ENCODE assay signal across 15 cellular contexts in genomic region chr11:126886636-126887035, GRCh38.
DNase-seq lines count a peak whose midpoint lies in the region; TF ChIP-seq lines count a peak whose summit lies in the region.
"Had no signal": no experiment of that assay in that cellular context is flagged by ENCODE, and none has a peak within 500 bp of the region (broad histone marks: within the 10 kb centered on the region; RNA-seq: fewer than 3 reads in every experiment).

No MANE protein-coding gene starts in this region.

- no peak overlapping the region for H3K4me3 ChIP-seq in adipocyte (ENCODE audit: low read length)
- H3K4me3 ChIP-seq: BLaER1 treated with 17β-estradiol and CSF1 and Interleukin-3, amounts not matched to agents 10 nM and 100 nM had no signal

- POLR2A ChIA-PET in HEK293T (lab: Yijun Ruan, JAX) = no interaction called here

- peaks cover 5% of the 10 kb centered on the region for H3K4me1 ChIP-seq in adipocyte (ENCODE audit: control insufficient read depth, insufficient read depth, low read length)
- H3K4me1 ChIP-seq: BLaER1 treated with 17β-estradiol and CSF1 and Interleukin-3, amounts not matched to agents 10 nM and 100 nM had no signal

- no peaks in the 10 kb centered on the region for H3K36me3 ChIP-seq in adipocyte (ENCODE audit: control insufficient read depth, insufficient read depth, low read length, severe bottlenecking)
- H3K36me3 ChIP-seq: BLaER1 treated with 17β-estradiol and CSF1 and Interleukin-3, amounts not matched to agents 10 nM and 100 nM had no signal

- DNase-seq in EH (ENCODE audit: low read depth) (peak; percentile 56), adipocyte (ENCODE audit: low read depth) (peak; percentile 5), foreskin melanocyte (peak; percentile 40), HEK293T (ENCODE audit: extremely low spot score) (no peak), globus pallidus (ENCODE audit: low spot score) (no peak), NCI-H446 (lab: John Stamatoyannopoulos, UW) (no peak)
- no peak for DNase-seq in activated CD4-positive, alpha-beta T cell treated with anti-CD3 and anti-CD28 coated beads, Interleukin-2, amount 50 U/mL, for 1 hour
- DNase-seq: ACHN; Calu3; CD8-positive, alpha-beta T cell; DMS79 treated with DMSO at 0.1 percent for 48 hours; GOT3; H7; KBM-7 had no signal

- no peaks in the 10 kb centered on the region for H3K9me3 ChIP-seq in adipocyte (ENCODE audit: control insufficient read depth, low read length)
- H3K9me3 ChIP-seq: BLaER1 treated with 17β-estradiol and CSF1 and Interleukin-3, amounts not matched to agents 10 nM and 100 nM had no signal

- no peak overlapping the region for H3K9ac ChIP-seq in adipocyte (ENCODE audit: low read length)
- H3K9ac ChIP-seq: BLaER1 treated with 17β-estradiol and CSF1 and Interleukin-3, amounts not matched to agents 10 nM and 100 nM had no signal

- CTCF ChIA-PET in HEK293T (lab: Yijun Ruan, JAX) = interaction anchor here (0.7 kb wide), 1 partner anchor 9 kb away, joined by 3 read pairs; no protein-coding TSS in a partner anchor

- no peaks in the 10 kb centered on the region for H3K27me3 ChIP-seq in adipocyte (replicated peaks; ENCODE audit: control insufficient read depth, insufficient read depth, low read length)
- H3K27me3 ChIP-seq: BLaER1 treated with 17β-estradiol and CSF1 and Interleukin-3, amounts not matched to agents 10 nM and 100 nM had no signal

TF ChIP-seq in HEK293T, 16 proteins besides CTCF, POLR2A, EP300 and RAD21:
- TF ChIP-seq L3MBTL2 (conservative IDR thresholded peaks at IDR 0.05) (no peak), SUZ12 (IDR thresholded peaks at IDR 0.05) (no peak), LEF1 (IDR thresholded peaks at IDR 0.05; ENCODE audit: borderline replicate concordance) (no peak), FOXK2 (IDR thresholded peaks at IDR 0.05) (no peak), NFRKB (IDR thresholded peaks at IDR 0.05) (no peak), ELF4 (IDR thresholded peaks at IDR 0.05) (no peak), SP1 (IDR thresholded peaks at IDR 0.05) (no peak), CTBP1 (IDR thresholded peaks at IDR 0.05; ENCODE audit: borderline replicate concordance) (no peak), ZNF384 (IDR thresholded peaks at IDR 0.05) (no peak), HDGF (IDR thresholded peaks at IDR 0.05; ENCODE audit: borderline replicate concordance) (no peak), BHLHE40 (IDR thresholded peaks at IDR 0.05; ENCODE audit: borderline replicate concordance) (no peak)

Comparison
In these comparisons a context has a peak if more than half of its experiments do, and no peak if none do; other contexts are left out.
1. DNase-seq: peak in EH (single experiment), adipocyte (single experiment) and foreskin melanocyte (single experiment); none in HEK293T (single experiment), activated CD4-positive, alpha-beta T cell treated with anti-CD3 and anti-CD28 coated beads, Interleukin-2, amount 50 U/mL, for 1 hour (single experiment), globus pallidus (single experiment) and NCI-H446 (0 of 2).